Comparison of ENCODE assay signal across 8 cellular contexts in genomic region chr2:168490015-168490874, GRCh38. TPM values are rescaled to one million over a fixed set of nuclear protein-coding genes. Genes with fewer than 3 reads are reported as not detected.
A peak's percentile ranks its signal among the peaks of the same experiment; 100 is the strongest.
DNase-seq lines count a peak whose midpoint lies in the region; ATAC-seq lines count a peak whose summit lies in the region.

No MANE protein-coding gene starts in this region.

- peaks cover 50% of the 10 kb centered on the region for H3K4me1 Mint-ChIP-seq in activated T-helper 2 cell treated with anti-CD3 and anti-CD28 coated beads, Interferon-gamma antibody, Interleukin-2, Interleukin-4, amounts not matched to agents 10 μg/mL and 5 μg/mL and 100 μg/mL, durations not matched to agents 14 hours and 24 hours and 36 hours (ENCODE audit: low read depth)

- in situ Hi-C loops in HAP-1 (cut with MboI; ENCODE audit: low sequenced_read_pairs) = no loop called here

- H3K27me3 ChIP-seq in HAP-1 (ENCODE audit: low read depth) = no peaks in the 10 kb centered on the region

- peaks cover 36% of the 10 kb centered on the region for H3K36me3 Mint-ChIP-seq in activated T-helper 2 cell treated with anti-CD3 and anti-CD28 coated beads, Interferon-gamma antibody, Interleukin-2, Interleukin-4, amounts not matched to agents 10 μg/mL and 5 μg/mL and 100 μg/mL, durations not matched to agents 14 hours and 24 hours and 36 hours (ENCODE audit: low read depth)

- peak overlapping the region; percentile 90 for H3K27ac Mint-ChIP-seq in activated T-helper 2 cell treated with anti-CD3 and anti-CD28 coated beads, Interferon-gamma antibody, Interleukin-2, Interleukin-4, amounts not matched to agents 10 μg/mL and 5 μg/mL and 100 μg/mL, durations not matched to agents 14 hours and 24 hours and 36 hours

- H3K27me3 Mint-ChIP-seq in activated T-helper 2 cell treated with anti-CD3 and anti-CD28 coated beads, Interferon-gamma antibody, Interleukin-2, Interleukin-4, amounts not matched to agents 10 μg/mL and 5 μg/mL and 100 μg/mL, durations not matched to agents 14 hours and 24 hours and 36 hours (ENCODE audit: low read depth) = no peaks in the 10 kb centered on the region

- peaks cover 20% of the 10 kb centered on the region for H3K9me3 Mint-ChIP-seq in activated T-helper 2 cell treated with anti-CD3 and anti-CD28 coated beads, Interferon-gamma antibody, Interleukin-2, Interleukin-4, amounts not matched to agents 10 μg/mL and 5 μg/mL and 100 μg/mL, durations not matched to agents 14 hours and 24 hours and 36 hours

- H3K4me3 Mint-ChIP-seq in activated T-helper 2 cell treated with anti-CD3 and anti-CD28 coated beads, Interferon-gamma antibody, Interleukin-2, Interleukin-4, amounts not matched to agents 10 μg/mL and 5 μg/mL and 100 μg/mL, durations not matched to agents 14 hours and 24 hours and 36 hours (ENCODE audit: low read depth) = peak overlapping the region; percentile 74

- peak; percentile 45 to 58 for DNase-seq in HAP-1 (ENCODE audit: low spot score in 2 of 2)
- DNase-seq in LHCN-M2 (ENCODE audit: low read depth) = peak; percentile 65
- peak; percentile 28 for DNase-seq in activated T-helper 2 cell treated with anti-CD3 and anti-CD28 coated beads, Interferon-gamma antibody, Interleukin-2, Interleukin-4, amounts not matched to agents 10 μg/mL and 5 μg/mL and 100 μg/mL, durations not matched to agents 14 hours and 24 hours and 36 hours (ENCODE audit: low spot score)
- DNase-seq in left ventricle myocardium superior = no peak
- peak; percentile 33 for DNase-seq in stimulated activated CD4-positive, alpha-beta T cell treated with anti-CD3 and anti-CD28 coated beads, Interleukin-4, amount 100 ng/mL, for 1 hour
- DNase-seq in NCI-H748 (lab: John Stamatoyannopoulos, UW; ENCODE audit: unreplicated experiment) = no peak
- no peak for DNase-seq in iPS-NIHi7 (ENCODE audit: extremely low spot score)

- intact Hi-C loops in activated T-helper 2 cell treated with anti-CD3 and anti-CD28 coated beads, Interferon-gamma antibody, Interleukin-2, Interleukin-4, amounts not matched to agents 10 μg/mL and 5 μg/mL and 100 μg/mL, durations not matched to agents 14 hours and 24 hours and 36 hours (cut with micrococcal nuclease) = loop anchor here (1.0 to 10.0 kb wide), 11 partner anchors 23 to 1875 kb away; partner anchors contain the start of genes CERS6 and STK39
- intact Hi-C loops in left ventricle myocardium superior (cut with micrococcal nuclease) = no loop called here

- no peaks in the 10 kb centered on the region for H3K36me3 ChIP-seq in HAP-1 (replicated peaks)

- peak; percentile 94 for ATAC-seq in GM18498 (IDR thresholded peaks at IDR 0.05; ENCODE audit: unreplicated experiment)
- ATAC-seq in left ventricle myocardium superior = peak; percentile 76

- H3K4me3 ChIP-seq in HAP-1 = no peak overlapping the region

- no peaks in the 10 kb centered on the region; the same call in 1 of the 2 replicates for H3K9me3 ChIP-seq in HAP-1

- H3K4me1 ChIP-seq in HAP-1 = peaks cover 36% of the 10 kb centered on the region

RNA-seq across cellular contexts. Expression of gene CERS6, which starts 34.2 kb away (rescaled TPM):
- 43.9 and 47.2 TPM in 2 replicates for total RNA-seq in LHCN-M2 (2014; rRNA removed)
- 5.2 TPM for polyA plus RNA-seq in LHCN-M2 (2012)
- 21.5 and 22.4 TPM in 2 replicates for total RNA-seq in activated T-helper 2 cell treated with anti-CD3 and anti-CD28 coated beads, Interferon-gamma antibody, Interleukin-2, Interleukin-4, amounts not matched to agents 10 μg/mL and 5 μg/mL and 100 μg/mL, durations not matched to agents 14 hours and 24 hours and 36 hours
- total RNA-seq in left ventricle myocardium superior = 71.7 TPM

Comparison
In these comparisons a context has a peak if more than half of its experiments do, and no peak if none do; other contexts are left out.
1. DNase-seq: peak in HAP-1 (2 of 2), LHCN-M2 (single experiment), activated T-helper 2 cell treated with anti-CD3 and anti-CD28 coated beads, Interferon-gamma antibody, Interleukin-2, Interleukin-4, amounts not matched to agents 10 μg/mL and 5 μg/mL and 100 μg/mL, durations not matched to agents 14 hours and 24 hours and 36 hours (single experiment) and stimulated activated CD4-positive, alpha-beta T cell treated with anti-CD3 and anti-CD28 coated beads, Interleukin-4, amount 100 ng/mL, for 1 hour (single experiment); none in left ventricle myocardium superior (single experiment), NCI-H748 (single experiment) and iPS-NIHi7 (single experiment).